Comparison of ENCODE assay signal across 11 cellular contexts in genomic region chr2:112451317-112451716, GRCh38.
"Had no signal": no experiment of that assay in that cellular context is flagged by ENCODE, and none has a peak within 500 bp of the region (broad histone marks: within the 10 kb centered on the region; RNA-seq: fewer than 3 reads in every experiment).

No MANE protein-coding gene starts in this region.

- H3K4me1 ChIP-seq: HAP-1 had no signal

- FAIRE-seq: H1, H54 had no signal

- H3K4me2 ChIP-seq: GM23338 had no signal

- DNase-seq: GM23248, GOT3, H7, H9, HCEC 1CT, HFFc6 had no signal

- H2AFZ ChIP-seq: GM23248, GM23338 had no signal

- H3K4me3 ChIP-seq: GM23248, GM23338, HAP-1 had no signal

- H3K9ac ChIP-seq: GM23248 had no signal

- ATAC-seq: GM23338, HCT116 had no signal

- H3K27ac ChIP-seq: GM23248 had no signal

- H3K36me3 ChIP-seq: HAP-1 had no signal
